ENCODE assay signal across 8 cellular contexts in genomic region chr19:29941828-29942403, GRCh38. TPM values are rescaled to one million over a fixed set of nuclear protein-coding genes. Genes with fewer than 3 reads are reported as not detected.
DNase-seq lines count a peak whose midpoint lies in the region; ATAC-seq and TF ChIP-seq lines count a peak whose summit lies in the region.

TSS of gene URI1 (plus strand) at chr19:29942239. CDS start at chr19:29942548, 309 bp downstream.

- peak within 1 kb of the TSS; percentile 84 to 93 (median 88) for H3K27ac ChIP-seq in esophagus squamous epithelium

- ATAC-seq in GM21619 (IDR thresholded peaks at IDR 0.05; ENCODE audit: unreplicated experiment), result peak; percentile 72
- peak; percentile 89 to 90 for ATAC-seq in activated T-cell treated with anti-CD3 and anti-CD28 coated beads, Interleukin-2, amount 50 U/mL, for 4 hours
- peak; percentile 84 to 87 for ATAC-seq in naive B cell (ENCODE audit: low read depth in 2 of 2)

- TF ChIP-seq CTCF in esophagus squamous epithelium (IDR thresholded peaks at IDR 0.05), result no peak

- peak in 3 of 4 donors; percentile 22 to 64 (median 48) for TF ChIP-seq POLR2A in esophagus squamous epithelium (IDR thresholded peaks at IDR 0.05)

- DNase-seq in DMS153 (lab: John Stamatoyannopoulos, UW) (peak; percentile 47), KBM-7 (peak; percentile 81), esophagus squamous epithelium (lab: John Stamatoyannopoulos, UW) (peak; percentile 39), naive B cell (peak; percentile 92)
- peak; percentile 97 for DNase-seq in activated T-cell treated with anti-CD3 and anti-CD28 coated beads, Interleukin-2, amount 50 U/mL, for 4 hours
- DNase-seq in stimulated activated CD8-positive, alpha-beta memory T cell treated with anti-CD3 and anti-CD28 coated beads, Interleukin-7, amount 100 ng/mL, for 48 hours (ENCODE audit: extremely low read depth in 1 of 2, low read depth in 1 of 2), result peak; percentile 80 to 83

- H3K4me3 ChIP-seq in esophagus squamous epithelium, result peak within 1 kb of the TSS; percentile 86 to 91 (median 88)

- H3K27me3 Mint-ChIP-seq in activated T-cell treated with anti-CD3 and anti-CD28 coated beads, Interleukin-2, amount 50 U/mL, for 4 hours (ENCODE audit: low read depth), result peaks cover 3% of the 10 kb centered on the region
- peaks cover 0 to 16% (median 8%) of the 10 kb centered on the region in 3 donors for H3K27me3 Mint-ChIP-seq in naive B cell

- peak within 1 kb of the TSS; percentile 90 to 98 (median 96) for H3K27ac Mint-ChIP-seq in naive B cell

- intact Hi-C loops in esophagus squamous epithelium (cut with DNase I), result no loop called here

- peaks cover 6% of the 10 kb centered on the region for H3K36me3 Mint-ChIP-seq in activated T-cell treated with anti-CD3 and anti-CD28 coated beads, Interleukin-2, amount 50 U/mL, for 4 hours (ENCODE audit: insufficient read depth)
- H3K36me3 Mint-ChIP-seq in naive B cell, result peaks cover 0 to 21% of the 10 kb centered on the region in 2 donors

- peaks cover 41% of the 10 kb centered on the region for H3K4me1 Mint-ChIP-seq in activated T-cell treated with anti-CD3 and anti-CD28 coated beads, Interleukin-2, amount 50 U/mL, for 4 hours (ENCODE audit: low read depth)
- peaks cover 25 to 46% (median 37%) of the 10 kb centered on the region in 3 donors for H3K4me1 Mint-ChIP-seq in naive B cell

- H3K27me3 ChIP-seq in esophagus squamous epithelium, result no peaks in the 10 kb centered on the region

- 0% methylated on average over 27 to 30 of the region's 59 CpGs for WGBS in esophagus squamous epithelium, 2 donors

- in situ Hi-C loops in KBM-7 (cut with MboI; ENCODE audit: low pct_unique_long_range_greater_than_20kb, low sequenced_read_pairs), result no loop called here

- H3K9me3 ChIP-seq in esophagus squamous epithelium, result peaks cover 0 to under 1% (median 0%) of the 10 kb centered on the region in 3 donors

- H3K9me3 Mint-ChIP-seq in activated T-cell treated with anti-CD3 and anti-CD28 coated beads, Interleukin-2, amount 50 U/mL, for 4 hours, result peaks cover 6% of the 10 kb centered on the region
- peaks cover 0 to 10% (median 4%) of the 10 kb centered on the region in 7 donors for H3K9me3 Mint-ChIP-seq in naive B cell

- H3K4me1 ChIP-seq in esophagus squamous epithelium, result peaks cover 12 to 56% (median 36%) of the 10 kb centered on the region in 3 donors

- H3K4me3 Mint-ChIP-seq in activated T-cell treated with anti-CD3 and anti-CD28 coated beads, Interleukin-2, amount 50 U/mL, for 4 hours, result peak within 1 kb of the TSS; percentile 97
- H3K4me3 Mint-ChIP-seq in naive B cell, result peak within 1 kb of the TSS; percentile 88 to 99 (median 95)

- H3K36me3 ChIP-seq in esophagus squamous epithelium, result no peaks in the 10 kb centered on the region

TF ChIP-seq in PFSK-1, 5 proteins besides CTCF, POLR2A, EP300 and RAD21:
- TF ChIP-seq REST (IDR thresholded peaks at IDR 0.05; ENCODE audit: insufficient read depth in 1 of 2, low read depth in 2 of 2, low read length in 2 of 2), result 0 out of 4 replicates have a peak, but pooled peaks of 1 of the 2 experiments have one; percentile 14
- TF ChIP-seq FOXP2 (optimal IDR thresholded peaks at IDR 0.05; ENCODE audit: borderline replicate concordance, extremely low read depth, extremely low read length, insufficient read depth), result peak; percentile 53
- TF ChIP-seq TAF1 (IDR thresholded peaks at IDR 0.05; ENCODE audit: borderline replicate concordance, insufficient read depth, low read length), result peak; percentile 62; the same call in 1 of the 2 replicates
- peak; percentile 71 for TF ChIP-seq POLR2AphosphoS5 (IDR thresholded peaks at IDR 0.05; ENCODE audit: low read depth, low read length)
- TF ChIP-seq SIN3A (IDR thresholded peaks at IDR 0.05; ENCODE audit: borderline replicate concordance, insufficient read depth, low read length), result no peak; the same call in 1 of the 2 replicates

RNA-seq across cellular contexts. Expression of gene URI1, which starts in this region (rescaled TPM):
- 55.5 TPM for polyA plus RNA-seq in PFSK-1 (2012; ENCODE audit: insufficient read length, low read depth)
- 10 to 100 TPM; 69.5 to 80.5 (median 77.8) TPM for total RNA-seq in activated T-cell treated with anti-CD3 and anti-CD28 coated beads, Interleukin-2, amount 50 U/mL, for 4 hours
- total RNA-seq in esophagus squamous epithelium, result 10 to 100 TPM; 19.3 to 68.3 (median 43.6) TPM
- polyA plus RNA-seq in naive B cell (ENCODE audit: low read depth in 6 of 6), result 10 to 100 TPM; 11.9 to 24.1 (median 17.4) TPM

Comparison
In these comparisons a context has a peak if more than half of its experiments do, and no peak if none do; other contexts are left out.
1. Peak in every context shown above with its lines: DNase-seq, ATAC-seq, H3K4me3 ChIP-seq and H3K27ac ChIP-seq.
2. DNase-seq: peak in every context shown above with its lines; median percentile 97 in activated T-cell treated with anti-CD3 and anti-CD28 coated beads, Interleukin-2, amount 50 U/mL, for 4 hours; 92 in naive B cell; 82 in stimulated activated CD8-positive, alpha-beta memory T cell treated with anti-CD3 and anti-CD28 coated beads, Interleukin-7, amount 100 ng/mL, for 48 hours; 81 in KBM-7; 47 in DMS153; 39 in esophagus squamous epithelium.